24 cellular contexts compared by ENCODE assay signal in the genomic region with DNA sequence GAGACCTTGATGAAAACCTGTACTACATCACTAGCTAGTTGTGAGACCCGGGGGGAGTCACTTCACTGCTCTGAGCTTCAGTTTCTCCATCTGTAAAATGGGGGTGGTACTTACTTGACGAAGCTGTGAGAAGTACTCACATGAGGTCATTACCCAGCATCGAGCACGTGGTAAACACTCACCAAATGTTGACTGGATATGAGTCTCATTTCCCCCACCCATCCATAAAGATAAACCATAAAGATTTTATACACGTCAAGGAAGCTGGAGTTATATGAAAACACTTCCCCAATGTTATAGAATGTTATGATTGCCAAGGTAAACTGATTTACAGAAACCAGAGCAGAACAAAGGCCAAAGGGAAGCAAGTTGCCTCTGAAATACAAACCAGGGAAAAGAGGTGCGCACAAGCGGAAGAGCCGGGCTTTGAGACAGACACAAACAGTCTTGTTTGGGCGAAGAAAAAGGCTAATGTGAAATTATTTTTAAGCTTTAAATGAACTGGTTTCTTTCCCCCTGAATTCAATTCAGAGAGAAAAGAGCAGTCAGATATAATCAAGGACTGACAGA.
"Had no signal": no experiment of that assay in that cellular context is flagged by ENCODE, and none has a peak within 500 bp of the region (broad histone marks: within the 10 kb centered on the region; RNA-seq: fewer than 3 reads in every experiment).

No MANE protein-coding gene starts in this region.

- H3K4me1 ChIP-seq: esophagus squamous epithelium, gastroesophageal sphincter, left ventricle myocardium inferior, lower lobe of right lung, parathyroid adenoma, psoas muscle, right lobe of liver, spleen, tibial artery, upper lobe of right lung, vagina had no signal

- H3K9ac ChIP-seq: parathyroid adenoma had no signal

- H3K4me3 ChIP-seq: esophagus squamous epithelium, gastroesophageal sphincter, left ventricle myocardium inferior, lower lobe of right lung, psoas muscle, right lobe of liver, spleen, tibial artery, upper lobe of right lung, vagina had no signal

- H2AFZ ChIP-seq: parathyroid adenoma had no signal

- DNase-seq: effector memory CD8-positive, alpha-beta T cell; esophagus squamous epithelium; foreskin fibroblast; glutamatergic neuron; immature natural killer cell; left ventricle myocardium inferior; lower lobe of right lung; midbrain; naive thymus-derived CD4-positive, alpha-beta T cell; nephron progenitor cell; psoas muscle; retina; right lobe of liver; spleen; stimulated activated CD4-positive, alpha-beta T cell treated with anti-CD3 and anti-CD28 coated beads, Interleukin-15, amount 100 ng/mL, for 24 hours; stimulated activated CD4-positive, alpha-beta T cell treated with anti-CD3 and anti-CD28 coated beads, Interleukin-1b, Interleukin-23, amount 100 ng/mL, for 48 hours; stimulated activated CD4-positive, alpha-beta T cell treated with anti-CD3 and anti-CD28 coated beads, Interleukin-4, amount 100 ng/mL, for 24 hours; tibial artery; upper lobe of right lung had no signal

- H3K79me2 ChIP-seq: parathyroid adenoma had no signal

- H3K27ac ChIP-seq: esophagus squamous epithelium, gastroesophageal sphincter, left ventricle myocardium inferior, lower lobe of right lung, parathyroid adenoma, psoas muscle, right lobe of liver, spleen, tibial artery, upper lobe of right lung, vagina had no signal

- FAIRE-seq: keratinocyte had no signal

- H3K9me3 ChIP-seq: esophagus squamous epithelium, lower lobe of right lung, psoas muscle, right lobe of liver, tibial artery, upper lobe of right lung, vagina had no signal

- H3K36me3 ChIP-seq: esophagus squamous epithelium, gastroesophageal sphincter, left ventricle myocardium inferior, lower lobe of right lung, right lobe of liver, spleen, tibial artery, upper lobe of right lung, vagina had no signal

- H3K27me3 ChIP-seq: right lobe of liver, upper lobe of right lung, vagina had no signal

- ATAC-seq: effector memory CD8-positive, alpha-beta T cell; gastroesophageal sphincter; lower lobe of right lung; naive thymus-derived CD4-positive, alpha-beta T cell; psoas muscle; right lobe of liver; stimulated activated memory B cell treated with anti-CD40 and anti-IgM and Interleukin-4, amounts not matched to agents 10 μg/mL and 1 μg/mL and 100 μg/mL, for 72 hours; upper lobe of right lung had no signal
